ENCODE assay signal across 16 cellular contexts in genomic region chr7:111942450-111943081, GRCh38.
DNase-seq lines count a peak whose midpoint lies in the region; ATAC-seq and TF ChIP-seq lines count a peak whose summit lies in the region.
"Had no signal": no experiment of that assay in that cellular context is flagged by ENCODE, and none has a peak within 500 bp of the region (broad histone marks: within the 10 kb centered on the region; RNA-seq: fewer than 3 reads in every experiment).

No MANE protein-coding gene starts in this region.

- H3K36me3 Mint-ChIP-seq in endothelial cell (ENCODE audit: low read depth, unreplicated experiment) (peaks cover 76% of the 10 kb centered on the region), Calu3 (ENCODE audit: insufficient read depth, unreplicated experiment) (no peaks in the 10 kb centered on the region)
- H3K36me3 Mint-ChIP-seq: CD8-positive, alpha-beta memory T cell had no signal

- no peaks in the 10 kb centered on the region for H3F3A ChIP-seq in PC-3 (ENCODE audit: low read length, unreplicated experiment)

- H3K4me3 Mint-ChIP-seq in endothelial cell (ENCODE audit: unreplicated experiment) (peak overlapping the region; percentile 87), Calu3 (ENCODE audit: low read depth, unreplicated experiment) (no peak overlapping the region)
- H3K4me3 Mint-ChIP-seq: CD8-positive, alpha-beta memory T cell had no signal

- H3K9me3 ChIP-seq in PC-3 (ENCODE audit: low read length) = peaks cover 33% of the 10 kb centered on the region

- BruUV-seq in PC-3 (replicated peaks; lab: Mats Ljungman, UMichigan) (no TSS peak), Calu3 (replicated peaks; lab: Mats Ljungman, UMichigan) (no TSS peak)

- H3K36me3 ChIP-seq in PC-3 (ENCODE audit: low read depth, low read length) = peaks cover 46% of the 10 kb centered on the region
- H3K36me3 ChIP-seq: BLaER1 had no signal

- no peak overlapping the region for H3K9ac ChIP-seq in PC-3 (ENCODE audit: low read length)
- H3K9ac ChIP-seq: BLaER1, GM23248 had no signal

- intact Hi-C loops in PC-3 (cut with micrococcal nuclease) = no loop called here
- intact Hi-C loops in Calu3 (cut with micrococcal nuclease; ENCODE audit: unreplicated experiment) = no loop called here

- no peaks in the 10 kb centered on the region for H3K4me1 Mint-ChIP-seq in endothelial cell (ENCODE audit: unreplicated experiment)
- no peaks in the 10 kb centered on the region for H3K4me1 Mint-ChIP-seq in Calu3 (ENCODE audit: low read depth, unreplicated experiment)
- H3K4me1 Mint-ChIP-seq: CD8-positive, alpha-beta memory T cell had no signal

- H3K27me3 Mint-ChIP-seq in endothelial cell (ENCODE audit: unreplicated experiment) = no peaks in the 10 kb centered on the region
- H3K27me3 Mint-ChIP-seq in Calu3 (ENCODE audit: unreplicated experiment) = no peaks in the 10 kb centered on the region

- H2AFZ ChIP-seq in PC-3 (ENCODE audit: low read length) = no peak overlapping the region
- H2AFZ ChIP-seq: GM23248 had no signal

- CTCF ChIA-PET in PC-3 (lab: Charles Lee) = no interaction called here
- CTCF ChIA-PET in Calu3 (lab: Charles Lee) = no interaction called here

- TF ChIP-seq CTCF in PC-3 (conservative IDR thresholded peaks at IDR 0.05; ENCODE audit: low read depth, low read length) (no peak), endothelial cell (IDR thresholded peaks at IDR 0.05; ENCODE audit: unreplicated experiment) (no peak), Calu3 (IDR thresholded peaks at IDR 0.05; ENCODE audit: unreplicated experiment) (no peak)

- H3K79me2 ChIP-seq in PC-3 (ENCODE audit: low read length) = no peaks in the 10 kb centered on the region

- no peaks in the 10 kb centered on the region for H3K4me1 ChIP-seq in PC-3 (ENCODE audit: insufficient read depth, low read length)
- H3K4me1 ChIP-seq: BLaER1, Caco-2 had no signal

- POLR2A ChIA-PET in PC-3 (lab: Charles Lee; ENCODE audit: unreplicated experiment) = no interaction called here

- no peak overlapping the region for H3K4me2 ChIP-seq in PC-3 (ENCODE audit: low read length)
- H3K4me2 ChIP-seq: BLaER1 had no signal

- H3K27ac Mint-ChIP-seq in endothelial cell (ENCODE audit: unreplicated experiment) (no peak overlapping the region), Calu3 (ENCODE audit: unreplicated experiment) (no peak overlapping the region)
- H3K27ac Mint-ChIP-seq: CD8-positive, alpha-beta memory T cell had no signal

- no peaks in the 10 kb centered on the region for H3K9me2 ChIP-seq in PC-3 (replicated peaks; ENCODE audit: low read length)

- H3K9me3 Mint-ChIP-seq in endothelial cell (ENCODE audit: unreplicated experiment) (peaks cover 15% of the 10 kb centered on the region), Calu3 (ENCODE audit: low read depth, unreplicated experiment) (peaks cover 7% of the 10 kb centered on the region)

- no peaks in the 10 kb centered on the region for H4K20me1 ChIP-seq in PC-3 (ENCODE audit: low read length)
- H4K20me1 ChIP-seq: BLaER1 had no signal

- H3K27ac ChIP-seq in PC-3 (ENCODE audit: low read length) = no peak overlapping the region
- H3K27ac ChIP-seq: 22Rv1, BLaER1, GM23248 had no signal

- no peak for ATAC-seq in PC-3
- no peak for ATAC-seq in GM18868 (IDR thresholded peaks at IDR 0.05; ENCODE audit: unreplicated experiment)

- H3K4me3 ChIP-seq in PC-3 (ENCODE audit: low read length) = peak overlapping the region; percentile 16; the same call in 1 of the 2 replicates
- H3K4me3 ChIP-seq: BLaER1, GM23248 had no signal

- H3K27me3 ChIP-seq in PC-3 (ENCODE audit: low read length) = no peaks in the 10 kb centered on the region
- H3K27me3 ChIP-seq: BLaER1 had no signal

- DNase-seq in DMS53 (lab: John Stamatoyannopoulos, UW) (peak; percentile 52), DMS53 treated with DMSO at 0.1 percent for 48 hours (lab: John Stamatoyannopoulos, UW; ENCODE audit: unreplicated experiment) (no peak), PC-3 (no peak), endothelial cell (ENCODE audit: low spot score) (no peak), Calu3 (no peak), NCI-H82 treated with DMSO at 0.1 percent for 48 hours (lab: John Stamatoyannopoulos, UW; ENCODE audit: unreplicated experiment) (no peak)
- DNase-seq: AML-193; Caco-2; CD8-positive, alpha-beta memory T cell; DMS79; GM23248; IMR-90; KG1 had no signal
